Comparison of ENCODE assay signal across 23 cellular contexts in genomic region chr16:65697516-65697915, GRCh38.
"Had no signal": no experiment of that assay in that cellular context is flagged by ENCODE, and none has a peak within 500 bp of the region (broad histone marks: within the 10 kb centered on the region; RNA-seq: fewer than 3 reads in every experiment).

No MANE protein-coding gene starts in this region.

- H3K9ac ChIP-seq: KMS-11 had no signal

- DNase-seq: Kasumi-1, MV-4-11, NCI-H1048, NCI-H1105, NCI-H1417, NCI-H1436 treated with DMSO at 0.1 percent for 48 hours, NCI-H1694, NCI-H187 treated with DMSO at 0.1 percent for 48 hours, NCI-H2029 treated with DMSO at 0.1 percent for 48 hours, NCI-H2171 treated with DMSO at 0.1 percent for 48 hours, NCI-H510A, NCI-H524 treated with DMSO at 0.1 percent for 48 hours, NCI-H69, NCI-H774, SHP77, T-helper 1 cell had no signal

- H3K27ac Mint-ChIP-seq: IgD-negative memory B cell had no signal

- ATAC-seq: K562 had no signal

- H3K4me3 ChIP-seq: K562, SJSA1, SK-N-MC had no signal

- H3K9me3 ChIP-seq: SJSA1 had no signal

- H3K27ac ChIP-seq: HL-60, KMS-11, RWPE1, SJSA1, SK-N-MC had no signal

- H3K4me2 ChIP-seq: KMS-11 had no signal

- H3K27me3 ChIP-seq: SJSA1 had no signal

- H3K36me3 ChIP-seq: SJSA1 had no signal
